17 cellular contexts compared by ENCODE assay signal in the genomic region with DNA sequence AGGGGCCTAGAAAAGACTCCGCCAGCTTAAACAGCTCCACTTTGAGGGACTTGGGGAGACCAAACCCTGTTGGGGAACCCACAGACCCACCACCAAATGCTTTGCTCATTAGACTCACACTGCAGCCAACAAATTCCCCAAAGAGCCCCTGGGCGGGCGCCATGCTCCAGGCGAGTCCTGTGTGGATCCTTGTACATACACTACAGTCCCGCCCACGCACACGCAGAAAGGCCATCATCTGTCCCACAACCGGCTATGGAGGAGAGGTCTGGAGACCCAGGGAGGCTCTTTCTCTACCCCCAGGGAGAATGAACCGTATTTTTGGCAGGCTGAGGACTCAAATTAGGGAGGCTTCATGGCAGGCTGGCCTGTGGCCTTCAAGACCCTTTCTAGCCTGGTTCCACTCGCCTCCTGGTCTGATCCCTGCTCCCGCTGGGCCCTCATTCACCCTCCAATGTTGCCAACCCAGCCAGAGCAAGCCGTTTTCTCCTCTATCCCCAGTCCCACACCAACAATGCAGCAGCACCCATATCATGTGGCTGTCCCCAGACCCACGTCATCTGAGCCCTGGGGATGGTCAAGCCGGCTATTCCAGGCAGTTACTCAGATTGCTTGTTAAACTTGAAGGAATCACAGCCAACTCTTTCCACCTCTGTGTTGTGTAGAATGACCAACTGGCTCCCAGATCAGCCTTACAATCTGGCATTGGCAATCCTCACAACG. TPM values are rescaled to one million over a fixed set of nuclear protein-coding genes. Genes with fewer than 3 reads are reported as not detected.
DNase-seq lines count a peak whose midpoint lies in the region; FAIRE-seq and TF ChIP-seq lines count a peak whose summit lies in the region.
"Had no signal": no experiment of that assay in that cellular context is flagged by ENCODE, and none has a peak within 500 bp of the region (broad histone marks: within the 10 kb centered on the region; RNA-seq: fewer than 3 reads in every experiment).

No MANE protein-coding gene starts in this region.

- no peak for TF ChIP-seq CTCF in left ventricle myocardium inferior (IDR thresholded peaks at IDR 0.05; ENCODE audit: borderline replicate concordance)
- TF ChIP-seq CTCF in parathyroid adenoma (IDR thresholded peaks at IDR 0.05), result no peak
- no peak for TF ChIP-seq CTCF in transverse colon (IDR thresholded peaks at IDR 0.05)

- intact Hi-C loops in left ventricle myocardium inferior (cut with micrococcal nuclease) (no loop called here), transverse colon (cut with DNase I; ENCODE audit: low total_unique reads) (no loop called here)

- H3K27me3 ChIP-seq in left ventricle myocardium inferior (ENCODE audit: low read depth) (no peaks in the 10 kb centered on the region), parathyroid adenoma (ENCODE audit: control insufficient read depth, insufficient read depth, low read length) (no peaks in the 10 kb centered on the region), transverse colon (no peaks in the 10 kb centered on the region)

- H3K9me3 ChIP-seq in left ventricle myocardium inferior (replicated peaks), result no peaks in the 10 kb centered on the region
- no peaks in the 10 kb centered on the region for H3K9me3 ChIP-seq in parathyroid adenoma (ENCODE audit: control insufficient read depth, low read length)
- no peaks in the 10 kb centered on the region for H3K9me3 ChIP-seq in transverse colon

- H3K36me3 ChIP-seq in left ventricle myocardium inferior (no peaks in the 10 kb centered on the region), parathyroid adenoma (ENCODE audit: control insufficient read depth, insufficient read depth, low read length) (no peaks in the 10 kb centered on the region), transverse colon (no peaks in the 10 kb centered on the region)

- H3K4me2 ChIP-seq in parathyroid adenoma (ENCODE audit: low read length), result no peak overlapping the region

- 86 to 88% methylated on average over 1 to 15 of the region's 15 CpGs for WGBS in transverse colon (ENCODE audit: low coverage in 1 of 2), 2 donors

- DNase-seq in astrocyte of the hippocampus (ENCODE audit: low read depth, low spot score), result peak; percentile 26
- DNase-seq in left ventricle myocardium inferior, result peak; percentile 56
- DNase-seq in transverse colon, result no peak
- no peak for DNase-seq in cerebellar cortex (ENCODE audit: low spot score)
- DNase-seq in urothelium cell line (ENCODE audit: low spot score), result no peak
- DNase-seq in RCC 7860 (ENCODE audit: low spot score), result no peak
- no peak for DNase-seq in kidney glomerular epithelial cell (lab: John Stamatoyannopoulos, UW)
- DNase-seq: activated CD8-positive, alpha-beta T cell treated with anti-CD3 and anti-CD28 coated beads for 36 hours; activated naive CD8-positive, alpha-beta T cell treated with anti-CD3 and anti-CD28 coated beads, Interleukin-2, amount 50 U/mL, for 24 hours; NCI-H1105 treated with DMSO at 0.1 percent for 48 hours; NCI-H2171; NCI-H774; small intestine; SW 1271 had no signal

- peak overlapping the region; percentile 79 for H3K27ac ChIP-seq in left ventricle myocardium inferior (replicated peaks)
- H3K27ac ChIP-seq in parathyroid adenoma, result peak overlapping the region; percentile 30
- H3K27ac ChIP-seq in transverse colon, result peak overlapping the region; percentile 33 to 66 (median 56)

- H3K9ac ChIP-seq in parathyroid adenoma, result no peak overlapping the region

- H3K79me2 ChIP-seq in parathyroid adenoma, result no peaks in the 10 kb centered on the region

- in situ Hi-C loops in transverse colon (cut with MboI; ENCODE audit: low pct_ligation_motif_present in 1 of 4, low pct_unique_long_range_greater_than_20kb in 1 of 4, low sequenced_read_pairs in 3 of 4), result no loop called here

- FAIRE-seq in urothelium cell line (lab: Jason Lieb, UNC) (no peak), RCC 7860 (lab: Jason Lieb, UNC) (no peak)
- FAIRE-seq: G401.6, GM12891, small intestine had no signal

- no peak for TF ChIP-seq EP300 in transverse colon (IDR thresholded peaks at IDR 0.05; ENCODE audit: low read depth)

- no peak overlapping the region for H3K4me3 ChIP-seq in left ventricle myocardium inferior
- H3K4me3 ChIP-seq in parathyroid adenoma (ENCODE audit: low read depth, low read length), result no peak overlapping the region
- no peak overlapping the region for H3K4me3 ChIP-seq in transverse colon

- H3K4me1 ChIP-seq in left ventricle myocardium inferior (peaks cover 77% of the 10 kb centered on the region), parathyroid adenoma (no peaks in the 10 kb centered on the region), transverse colon (peaks cover 3 to 32% (median 7%) of the 10 kb centered on the region in 4 donors)

- no peak for TF ChIP-seq POLR2A in transverse colon (IDR thresholded peaks at IDR 0.05)

- H2AFZ ChIP-seq in parathyroid adenoma, result no peak overlapping the region

RNA-seq across cellular contexts. Expression of a gene that starts 27.2 kb away (rescaled TPM):
- 8.6 TPM for total RNA-seq in left ventricle myocardium inferior
- total RNA-seq in transverse colon, result 10 to 100 TPM in 1 of 4 donors, 1 to 10 TPM in 3; 4.9 to 13.1 (median 7.2) TPM
- total RNA-seq: activated CD8-positive, alpha-beta T cell treated with anti-CD3 and anti-CD28 coated beads for 36 hours had no signal

Comparison
In these comparisons a context has a peak if more than half of its experiments do, and no peak if none do; other contexts are left out.
1. DNase-seq: peak in astrocyte of the hippocampus (single experiment) and left ventricle myocardium inferior (single experiment); none in transverse colon (single experiment), cerebellar cortex (single experiment), urothelium cell line (single experiment), RCC 7860 (single experiment) and kidney glomerular epithelial cell (single experiment).
2. Peak in every context shown above with its lines, with median percentiles within 50 percentile points of each other: H3K27ac ChIP-seq.